ENCODE assay signal across 1 cellular context in the genomic region with DNA sequence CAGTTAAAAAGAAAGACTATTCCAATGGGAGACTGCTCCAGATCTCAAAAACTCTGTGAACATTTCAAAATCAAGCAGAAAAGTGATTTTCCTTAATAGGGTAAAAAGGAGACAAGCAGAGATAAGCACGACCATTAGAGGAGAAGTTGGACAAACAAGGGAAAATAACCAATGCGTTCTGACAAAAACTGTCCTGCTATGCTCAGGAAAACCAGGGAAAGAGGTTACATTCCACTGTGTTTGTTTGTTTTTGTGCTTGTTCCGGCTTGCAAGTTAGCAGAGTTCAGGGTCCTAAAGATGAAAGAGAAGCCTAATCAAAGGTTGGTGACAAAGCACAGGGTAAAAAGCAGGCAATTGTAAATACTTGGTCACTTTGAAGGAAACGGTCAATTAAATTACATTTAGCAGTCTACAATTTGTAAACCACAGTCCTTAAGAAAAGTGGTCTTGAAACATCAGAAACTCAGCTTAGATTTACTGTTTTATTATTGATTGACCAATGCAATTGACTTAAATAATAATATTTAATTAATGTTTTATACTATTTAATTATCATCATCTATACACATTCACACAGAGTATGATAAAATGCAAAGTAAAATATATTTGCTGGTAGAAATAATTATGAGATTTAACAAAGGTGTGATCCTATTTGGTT.
TF ChIP-seq lines count a peak whose summit lies in the region.

No MANE protein-coding gene starts in this region.

TF ChIP-seq in HepG2, 621 proteins besides CTCF, POLR2A, EP300 and RAD21 (continued from another document and continues in another):
- TF ChIP-seq PHF21A (CRISPR knock-in tag; IDR thresholded peaks at IDR 0.05) (0 out of 2 replicates have a peak, but pooled peaks have one; percentile 51), ASH2L (IDR thresholded peaks at IDR 0.05; ENCODE audit: insufficient read length, low read depth, low read length) (peak; percentile 92), MTF1 (CRISPR knock-in tag; IDR thresholded peaks at IDR 0.05) (no peak), STAT5B (CRISPR knock-in tag; IDR thresholded peaks at IDR 0.05) (no peak), ZNF44 (CRISPR knock-in tag; IDR thresholded peaks at IDR 0.05) (no peak), TMF1 (CRISPR knock-in tag; IDR thresholded peaks at IDR 0.05; ENCODE audit: low read depth) (no peak), MAZ (IDR thresholded peaks at IDR 0.05; ENCODE audit: borderline replicate concordance, low read depth, low read length) (no peak), MAZ (CRISPR knock-in tag; IDR thresholded peaks at IDR 0.05; ENCODE audit: low read depth) (no peak), LBX2 (CRISPR knock-in tag; IDR thresholded peaks at IDR 0.05; ENCODE audit: borderline replicate concordance) (no peak), ZNF281 (CRISPR knock-in tag; IDR thresholded peaks at IDR 0.05; ENCODE audit: borderline replicate concordance) (peak; percentile 44; the same call in 1 of the 2 replicates), NCOR1 (IDR thresholded peaks at IDR 0.05; ENCODE audit: borderline replicate concordance, low read length) (peak; percentile 43; the same call in 1 of the 2 replicates), ZNF777 (CRISPR knock-in tag; IDR thresholded peaks at IDR 0.05) (no peak), ZFP90 (CRISPR knock-in tag; IDR thresholded peaks at IDR 0.05; ENCODE audit: borderline replicate concordance) (no peak), ZFAT (CRISPR knock-in tag; conservative IDR thresholded peaks at IDR 0.05) (no peak), HNF1B (CRISPR knock-in tag; IDR thresholded peaks at IDR 0.05) (peak; percentile 49; the same call in 1 of the 2 replicates), SALL1 (CRISPR knock-in tag; IDR thresholded peaks at IDR 0.05) (peak; percentile 60; the same call in 1 of the 2 replicates), GTF3A (CRISPR knock-in tag; conservative IDR thresholded peaks at IDR 0.05) (no peak), MBNL3 (CRISPR knock-in tag; conservative IDR thresholded peaks at IDR 0.05) (no peak), SMARCC2 (IDR thresholded peaks at IDR 0.05) (no peak), THYN1 (CRISPR knock-in tag; IDR thresholded peaks at IDR 0.05; ENCODE audit: borderline replicate concordance, low read depth) (no peak), ZNF232 (CRISPR knock-in tag; IDR thresholded peaks at IDR 0.05; ENCODE audit: borderline replicate concordance) (peak; percentile 99), BCL6 (CRISPR knock-in tag; IDR thresholded peaks at IDR 0.05) (peak; percentile 90), XRCC5 (optimal IDR thresholded peaks at IDR 0.05; ENCODE audit: low read length) (no peak), ZNF639 (CRISPR knock-in tag; conservative IDR thresholded peaks at IDR 0.05) (no peak), ZNF629 (CRISPR knock-in tag; conservative IDR thresholded peaks at IDR 0.05) (no peak), MYC (CRISPR knock-in tag; IDR thresholded peaks at IDR 0.05; ENCODE audit: borderline replicate concordance) (no peak), TCF7L2 (IDR thresholded peaks at IDR 0.05; ENCODE audit: low read depth, low read length) (peak; percentile 94), KDM4B (CRISPR knock-in tag; IDR thresholded peaks at IDR 0.05) (0 out of 2 replicates have a peak, but pooled peaks have one; percentile 53)
- TF ChIP-seq, protein P1, sequence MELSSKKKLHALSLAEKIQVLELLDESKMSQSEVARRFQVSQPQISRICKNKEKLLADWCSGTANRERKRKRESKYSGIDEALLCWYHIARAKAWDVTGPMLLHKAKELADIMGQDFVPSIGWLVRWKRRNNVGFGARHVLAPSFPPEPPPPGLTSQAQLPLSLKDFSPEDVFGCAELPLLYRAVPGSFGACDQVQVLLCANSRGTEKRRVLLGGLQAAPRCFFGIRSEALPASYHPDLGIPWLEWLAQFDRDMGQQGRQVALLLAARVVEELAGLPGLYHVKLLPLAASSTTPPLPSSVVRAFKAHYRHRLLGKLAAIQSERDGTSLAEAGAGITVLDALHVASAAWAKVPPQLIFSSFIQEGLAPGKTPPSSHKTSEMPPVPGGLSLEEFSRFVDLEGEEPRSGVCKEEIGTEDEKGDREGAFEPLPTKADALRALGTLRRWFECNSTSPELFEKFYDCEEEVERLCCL (CRISPR knock-in tag; IDR thresholded peaks at IDR 0.05; ENCODE audit: borderline replicate concordance) = no peak
- TF ChIP-seq, protein P2, sequence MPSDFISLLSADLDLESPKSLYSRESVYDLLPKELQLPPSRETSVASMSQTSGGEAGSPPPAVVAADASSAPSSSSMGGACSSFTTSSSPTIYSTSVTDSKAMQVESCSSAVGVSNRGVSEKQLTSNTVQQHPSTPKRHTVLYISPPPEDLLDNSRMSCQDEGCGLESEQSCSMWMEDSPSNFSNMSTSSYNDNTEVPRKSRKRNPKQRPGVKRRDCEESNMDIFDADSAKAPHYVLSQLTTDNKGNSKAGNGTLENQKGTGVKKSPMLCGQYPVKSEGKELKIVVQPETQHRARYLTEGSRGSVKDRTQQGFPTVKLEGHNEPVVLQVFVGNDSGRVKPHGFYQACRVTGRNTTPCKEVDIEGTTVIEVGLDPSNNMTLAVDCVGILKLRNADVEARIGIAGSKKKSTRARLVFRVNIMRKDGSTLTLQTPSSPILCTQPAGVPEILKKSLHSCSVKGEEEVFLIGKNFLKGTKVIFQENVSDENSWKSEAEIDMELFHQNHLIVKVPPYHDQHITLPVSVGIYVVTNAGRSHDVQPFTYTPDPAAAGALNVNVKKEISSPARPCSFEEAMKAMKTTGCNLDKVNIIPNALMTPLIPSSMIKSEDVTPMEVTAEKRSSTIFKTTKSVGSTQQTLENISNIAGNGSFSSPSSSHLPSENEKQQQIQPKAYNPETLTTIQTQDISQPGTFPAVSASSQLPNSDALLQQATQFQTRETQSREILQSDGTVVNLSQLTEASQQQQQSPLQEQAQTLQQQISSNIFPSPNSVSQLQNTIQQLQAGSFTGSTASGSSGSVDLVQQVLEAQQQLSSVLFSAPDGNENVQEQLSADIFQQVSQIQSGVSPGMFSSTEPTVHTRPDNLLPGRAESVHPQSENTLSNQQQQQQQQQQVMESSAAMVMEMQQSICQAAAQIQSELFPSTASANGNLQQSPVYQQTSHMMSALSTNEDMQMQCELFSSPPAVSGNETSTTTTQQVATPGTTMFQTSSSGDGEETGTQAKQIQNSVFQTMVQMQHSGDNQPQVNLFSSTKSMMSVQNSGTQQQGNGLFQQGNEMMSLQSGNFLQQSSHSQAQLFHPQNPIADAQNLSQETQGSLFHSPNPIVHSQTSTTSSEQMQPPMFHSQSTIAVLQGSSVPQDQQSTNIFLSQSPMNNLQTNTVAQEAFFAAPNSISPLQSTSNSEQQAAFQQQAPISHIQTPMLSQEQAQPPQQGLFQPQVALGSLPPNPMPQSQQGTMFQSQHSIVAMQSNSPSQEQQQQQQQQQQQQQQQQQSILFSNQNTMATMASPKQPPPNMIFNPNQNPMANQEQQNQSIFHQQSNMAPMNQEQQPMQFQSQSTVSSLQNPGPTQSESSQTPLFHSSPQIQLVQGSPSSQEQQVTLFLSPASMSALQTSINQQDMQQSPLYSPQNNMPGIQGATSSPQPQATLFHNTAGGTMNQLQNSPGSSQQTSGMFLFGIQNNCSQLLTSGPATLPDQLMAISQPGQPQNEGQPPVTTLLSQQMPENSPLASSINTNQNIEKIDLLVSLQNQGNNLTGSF (CRISPR knock-in tag; IDR thresholded peaks at IDR 0.05) = no peak
- TF ChIP-seq, protein P3, sequence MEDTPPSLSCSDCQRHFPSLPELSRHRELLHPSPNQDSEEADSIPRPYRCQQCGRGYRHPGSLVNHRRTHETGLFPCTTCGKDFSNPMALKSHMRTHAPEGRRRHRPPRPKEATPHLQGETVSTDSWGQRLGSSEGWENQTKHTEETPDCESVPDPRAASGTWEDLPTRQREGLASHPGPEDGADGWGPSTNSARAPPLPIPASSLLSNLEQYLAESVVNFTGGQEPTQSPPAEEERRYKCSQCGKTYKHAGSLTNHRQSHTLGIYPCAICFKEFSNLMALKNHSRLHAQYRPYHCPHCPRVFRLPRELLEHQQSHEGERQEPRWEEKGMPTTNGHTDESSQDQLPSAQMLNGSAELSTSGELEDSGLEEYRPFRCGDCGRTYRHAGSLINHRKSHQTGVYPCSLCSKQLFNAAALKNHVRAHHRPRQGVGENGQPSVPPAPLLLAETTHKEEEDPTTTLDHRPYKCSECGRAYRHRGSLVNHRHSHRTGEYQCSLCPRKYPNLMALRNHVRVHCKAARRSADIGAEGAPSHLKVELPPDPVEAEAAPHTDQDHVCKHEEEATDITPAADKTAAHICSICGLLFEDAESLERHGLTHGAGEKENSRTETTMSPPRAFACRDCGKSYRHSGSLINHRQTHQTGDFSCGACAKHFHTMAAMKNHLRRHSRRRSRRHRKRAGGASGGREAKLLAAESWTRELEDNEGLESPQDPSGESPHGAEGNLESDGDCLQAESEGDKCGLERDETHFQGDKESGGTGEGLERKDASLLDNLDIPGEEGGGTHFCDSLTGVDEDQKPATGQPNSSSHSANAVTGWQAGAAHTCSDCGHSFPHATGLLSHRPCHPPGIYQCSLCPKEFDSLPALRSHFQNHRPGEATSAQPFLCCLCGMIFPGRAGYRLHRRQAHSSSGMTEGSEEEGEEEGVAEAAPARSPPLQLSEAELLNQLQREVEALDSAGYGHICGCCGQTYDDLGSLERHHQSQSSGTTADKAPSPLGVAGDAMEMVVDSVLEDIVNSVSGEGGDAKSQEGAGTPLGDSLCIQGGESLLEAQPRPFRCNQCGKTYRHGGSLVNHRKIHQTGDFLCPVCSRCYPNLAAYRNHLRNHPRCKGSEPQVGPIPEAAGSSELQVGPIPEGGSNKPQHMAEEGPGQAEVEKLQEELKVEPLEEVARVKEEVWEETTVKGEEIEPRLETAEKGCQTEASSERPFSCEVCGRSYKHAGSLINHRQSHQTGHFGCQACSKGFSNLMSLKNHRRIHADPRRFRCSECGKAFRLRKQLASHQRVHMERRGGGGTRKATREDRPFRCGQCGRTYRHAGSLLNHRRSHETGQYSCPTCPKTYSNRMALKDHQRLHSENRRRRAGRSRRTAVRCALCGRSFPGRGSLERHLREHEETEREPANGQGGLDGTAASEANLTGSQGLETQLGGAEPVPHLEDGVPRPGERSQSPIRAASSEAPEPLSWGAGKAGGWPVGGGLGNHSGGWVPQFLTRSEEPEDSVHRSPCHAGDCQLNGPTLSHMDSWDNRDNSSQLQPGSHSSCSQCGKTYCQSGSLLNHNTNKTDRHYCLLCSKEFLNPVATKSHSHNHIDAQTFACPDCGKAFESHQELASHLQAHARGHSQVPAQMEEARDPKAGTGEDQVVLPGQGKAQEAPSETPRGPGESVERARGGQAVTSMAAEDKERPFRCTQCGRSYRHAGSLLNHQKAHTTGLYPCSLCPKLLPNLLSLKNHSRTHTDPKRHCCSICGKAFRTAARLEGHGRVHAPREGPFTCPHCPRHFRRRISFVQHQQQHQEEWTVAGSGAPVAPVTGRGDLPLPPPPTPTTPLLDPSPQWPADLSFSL (CRISPR knock-in tag; IDR thresholded peaks at IDR 0.05) = no peak
